Comparison of ENCODE assay signal across 14 cellular contexts in the genomic region with DNA sequence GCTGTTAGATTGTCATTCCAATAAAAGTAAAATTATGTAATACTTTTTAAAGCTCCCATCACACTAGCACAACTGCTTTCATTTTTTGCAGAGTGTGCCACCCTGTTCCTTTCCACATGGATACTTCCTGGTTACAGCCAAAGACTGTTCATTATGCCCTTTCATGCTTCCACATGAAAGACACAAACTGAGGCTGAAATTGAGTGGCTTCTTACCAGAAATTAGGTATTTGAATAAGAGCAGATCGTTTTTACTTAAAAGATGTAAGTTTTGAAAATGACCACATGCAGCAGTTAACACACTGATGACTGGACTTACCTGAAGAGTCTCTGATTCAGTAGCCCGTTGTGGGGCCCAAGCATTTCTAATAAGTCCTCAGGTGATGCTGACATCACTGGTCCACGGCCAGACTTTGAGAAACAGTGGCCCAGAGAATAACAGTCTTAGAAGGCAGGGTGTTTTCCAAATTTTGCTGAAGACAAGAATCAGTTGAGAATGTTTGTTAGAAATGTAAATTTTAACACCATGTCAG.
"Had no signal": no experiment of that assay in that cellular context is flagged by ENCODE, and none has a peak within 500 bp of the region (broad histone marks: within the 10 kb centered on the region; RNA-seq: fewer than 3 reads in every experiment).

No MANE protein-coding gene starts in this region.

- H3K4me3 Mint-ChIP-seq: activated T-cell treated with anti-CD3 and anti-CD28 coated beads, Interleukin-2, amount 50 U/mL, for 4 hours; neural progenitor cell; stimulated activated effector memory CD8-positive, alpha-beta T cell treated with anti-CD3 and anti-CD28 coated beads, Interleukin-12 subunit alpha, Interleukin-12 subunit beta, amount 100 ng/mL, for 72 hours had no signal

- ATAC-seq: activated naive CD4-positive, alpha-beta T cell treated with anti-CD3 and anti-CD28 coated beads, Interleukin-2, amount 50 U/mL, for 72 hours; activated T-cell treated with anti-CD3 and anti-CD28 coated beads, Interleukin-2, amount 50 U/mL, for 4 hours; left lobe of liver; stimulated activated effector memory CD8-positive, alpha-beta T cell treated with anti-CD3 and anti-CD28 coated beads, Interleukin-12 subunit alpha, Interleukin-12 subunit beta, amount 100 ng/mL, for 72 hours had no signal

- H3K4me1 ChIP-seq: parathyroid adenoma had no signal

- DNase-seq: activated CD4-positive, alpha-beta T cell treated with anti-CD3 and anti-CD28 coated beads, Interleukin-2, amount 50 U/mL, for 4 hours; activated CD4-positive, CD25-positive, alpha-beta regulatory T cell treated with anti-CD3 and anti-CD28 coated beads, Interleukin-2, amount 50 U/mL, for 72 hours; activated effector memory CD4-positive, alpha-beta T cell treated with anti-CD3 and anti-CD28 coated beads, Interleukin-2, amount 50 U/mL, for 16 hours; activated T-cell treated with anti-CD3 and anti-CD28 coated beads, Interleukin-2, amount 50 U/mL, for 4 hours; brain microvascular endothelial cell; dermis blood vessel endothelial cell; glutamatergic neuron; T-helper 9 cell; trophoblast cell had no signal

- H3K79me2 ChIP-seq: parathyroid adenoma had no signal

- H3K9ac ChIP-seq: neural progenitor cell, parathyroid adenoma had no signal

- H3K36me3 Mint-ChIP-seq: activated naive CD4-positive, alpha-beta T cell treated with anti-CD3 and anti-CD28 coated beads, Interleukin-2, amount 50 U/mL, for 72 hours; neural progenitor cell; stimulated activated effector memory CD8-positive, alpha-beta T cell treated with anti-CD3 and anti-CD28 coated beads, Interleukin-12 subunit alpha, Interleukin-12 subunit beta, amount 100 ng/mL, for 72 hours had no signal

- H3K27ac ChIP-seq: brain microvascular endothelial cell, neural progenitor cell, parathyroid adenoma had no signal

- H3K4me2 ChIP-seq: neural progenitor cell had no signal

- H3K27me3 ChIP-seq: brain microvascular endothelial cell, neural progenitor cell had no signal

- H3K9me3 Mint-ChIP-seq: activated naive CD4-positive, alpha-beta T cell treated with anti-CD3 and anti-CD28 coated beads, Interleukin-2, amount 50 U/mL, for 72 hours; activated T-cell treated with anti-CD3 and anti-CD28 coated beads, Interleukin-2, amount 50 U/mL, for 4 hours; neural progenitor cell; stimulated activated effector memory CD8-positive, alpha-beta T cell treated with anti-CD3 and anti-CD28 coated beads, Interleukin-12 subunit alpha, Interleukin-12 subunit beta, amount 100 ng/mL, for 72 hours had no signal

- H3K36me3 ChIP-seq: brain microvascular endothelial cell, neural progenitor cell had no signal

- H2AFZ ChIP-seq: neural progenitor cell, parathyroid adenoma had no signal

- H3K27ac Mint-ChIP-seq: neural progenitor cell; stimulated activated effector memory CD8-positive, alpha-beta T cell treated with anti-CD3 and anti-CD28 coated beads, Interleukin-12 subunit alpha, Interleukin-12 subunit beta, amount 100 ng/mL, for 72 hours had no signal

- H3K4me3 ChIP-seq: neural progenitor cell had no signal
